ENCODE assay signal across 21 cellular contexts in genomic region chr2:72026819-72027425, GRCh38.
DNase-seq lines count a peak whose midpoint lies in the region; ATAC-seq and TF ChIP-seq lines count a peak whose summit lies in the region.
"Had no signal": no experiment of that assay in that cellular context is flagged by ENCODE, and none has a peak within 500 bp of the region (broad histone marks: within the 10 kb centered on the region; RNA-seq: fewer than 3 reads in every experiment).

No MANE protein-coding gene starts in this region.

- no peaks in the 10 kb centered on the region for H3K4me1 Mint-ChIP-seq in natural killer cell
- H3K4me1 Mint-ChIP-seq: CD4-positive, CD25-positive, alpha-beta regulatory T cell had no signal

- TF ChIP-seq CTCF in lung (IDR thresholded peaks at IDR 0.05; ENCODE audit: control extremely low read depth, extremely low read depth) (no peak), upper lobe of right lung (IDR thresholded peaks at IDR 0.05) (no peak), natural killer cell (IDR thresholded peaks at IDR 0.05) (no peak)

- H3K27ac Mint-ChIP-seq in natural killer cell = no peak overlapping the region
- H3K27ac Mint-ChIP-seq: CD4-positive, CD25-positive, alpha-beta regulatory T cell had no signal

- peaks cover 2 to 3% of the 10 kb centered on the region in 2 donors for H3K9me3 Mint-ChIP-seq in natural killer cell

- 90 to 91% methylated on average over 10 of the region's 10 CpGs for WGBS in lung, 2 donors

- H3K4me1 ChIP-seq in lung (ENCODE audit: control insufficient read depth in 2 of 2, insufficient read depth in 2 of 2, low read length in 2 of 2) = no peaks in the 10 kb centered on the region
- H3K4me1 ChIP-seq in upper lobe of right lung = no peaks in the 10 kb centered on the region
- H3K4me1 ChIP-seq: BE2C, Peyer's patch had no signal

- H3K27ac ChIP-seq in lung (ENCODE audit: low read depth in 1 of 2, low read length in 1 of 2) (no peak overlapping the region), upper lobe of right lung (no peak overlapping the region)
- H3K27ac ChIP-seq: HL-60, Peyer's patch had no signal

- H3K4me3 ChIP-seq in lung (peak overlapping the region; percentile 10), upper lobe of right lung (no peak overlapping the region)
- H3K4me3 ChIP-seq: Peyer's patch had no signal

- peak; percentile 23 for DNase-seq in activated CD8-positive, alpha-beta memory T cell treated with anti-CD3 and anti-CD28 coated beads, Interleukin-2, amount 50 U/mL, for 48 hours
- DNase-seq in activated CD8-positive, alpha-beta memory T cell treated with anti-CD3 and anti-CD28 coated beads, Interleukin-2, amount 50 U/mL, for 4 hours = no peak
- DNase-seq in ecto neural progenitor cell (ENCODE audit: low spot score) (peak; percentile 14), lung (ENCODE audit: low spot score) (no peak), upper lobe of right lung (peak; percentile 30), natural killer cell (no peak)
- no peak for DNase-seq in stimulated activated CD4-positive, alpha-beta T cell treated with anti-CD3 and anti-CD28 coated beads, Interleukin-2, amount 100 ng/mL, for 24 hours
- DNase-seq: BE2C; CD4-positive, CD25-positive, alpha-beta regulatory T cell; COR-L47; DMS 273 treated with DMSO at 0.1 percent for 48 hours; DND-41; HCEC 1CT; NCI-H1105; NCI-H2081; NCI-H2171 treated with DMSO at 0.1 percent for 48 hours; NCI-H446 had no signal

- H3K36me3 ChIP-seq in lung (ENCODE audit: control insufficient read depth in 2 of 2, insufficient read depth in 2 of 2, low read length in 2 of 2) (no peaks in the 10 kb centered on the region), upper lobe of right lung (no peaks in the 10 kb centered on the region)
- H3K36me3 ChIP-seq: BE2C, Peyer's patch had no signal

- H3K4me3 Mint-ChIP-seq in natural killer cell = no peak overlapping the region
- H3K4me3 Mint-ChIP-seq: CD4-positive, CD25-positive, alpha-beta regulatory T cell had no signal

- intact Hi-C loops in upper lobe of right lung (cut with DNase I) = no loop called here
- intact Hi-C loops in natural killer cell (cut with micrococcal nuclease) = no loop called here

- H3K36me3 Mint-ChIP-seq in natural killer cell = no peaks in the 10 kb centered on the region
- H3K36me3 Mint-ChIP-seq: CD4-positive, CD25-positive, alpha-beta regulatory T cell had no signal

- no peak for ATAC-seq in lung (ENCODE audit: insufficient read depth, low FRiP score)
- ATAC-seq in upper lobe of right lung = no peak
- no peak for ATAC-seq in GM21737 (IDR thresholded peaks at IDR 0.05; ENCODE audit: unreplicated experiment)
- ATAC-seq in natural killer cell = no peak
- ATAC-seq: Right ventricle myocardium inferior had no signal

- H3K27me3 Mint-ChIP-seq in natural killer cell (ENCODE audit: low read depth in 2 of 2) = peaks cover 0 to 4% of the 10 kb centered on the region in 2 donors
- H3K27me3 Mint-ChIP-seq: CD4-positive, CD25-positive, alpha-beta regulatory T cell had no signal

- H3K27me3 ChIP-seq in lung (ENCODE audit: control insufficient read depth, insufficient read depth) (no peaks in the 10 kb centered on the region), upper lobe of right lung (no peaks in the 10 kb centered on the region)
- H3K27me3 ChIP-seq: BE2C, Peyer's patch had no signal

- H3K9me3 ChIP-seq in lung (ENCODE audit: control insufficient read depth in 2 of 2, insufficient read depth in 1 of 2, low read length in 1 of 2) (no peaks in the 10 kb centered on the region), upper lobe of right lung (no peaks in the 10 kb centered on the region)
- H3K9me3 ChIP-seq: BE2C, Peyer's patch had no signal

Comparison
In these comparisons a context has a peak if more than half of its experiments do, and no peak if none do; other contexts are left out.
1. DNase-seq: peak in activated CD8-positive, alpha-beta memory T cell treated with anti-CD3 and anti-CD28 coated beads, Interleukin-2, amount 50 U/mL, for 48 hours (single experiment), ecto neural progenitor cell (single experiment) and upper lobe of right lung (single experiment); none in activated CD8-positive, alpha-beta memory T cell treated with anti-CD3 and anti-CD28 coated beads, Interleukin-2, amount 50 U/mL, for 4 hours (single experiment), lung (single experiment), stimulated activated CD4-positive, alpha-beta T cell treated with anti-CD3 and anti-CD28 coated beads, Interleukin-2, amount 100 ng/mL, for 24 hours (0 of 2) and natural killer cell (single experiment).